10 cellular contexts compared by ENCODE assay signal in the genomic region with DNA sequence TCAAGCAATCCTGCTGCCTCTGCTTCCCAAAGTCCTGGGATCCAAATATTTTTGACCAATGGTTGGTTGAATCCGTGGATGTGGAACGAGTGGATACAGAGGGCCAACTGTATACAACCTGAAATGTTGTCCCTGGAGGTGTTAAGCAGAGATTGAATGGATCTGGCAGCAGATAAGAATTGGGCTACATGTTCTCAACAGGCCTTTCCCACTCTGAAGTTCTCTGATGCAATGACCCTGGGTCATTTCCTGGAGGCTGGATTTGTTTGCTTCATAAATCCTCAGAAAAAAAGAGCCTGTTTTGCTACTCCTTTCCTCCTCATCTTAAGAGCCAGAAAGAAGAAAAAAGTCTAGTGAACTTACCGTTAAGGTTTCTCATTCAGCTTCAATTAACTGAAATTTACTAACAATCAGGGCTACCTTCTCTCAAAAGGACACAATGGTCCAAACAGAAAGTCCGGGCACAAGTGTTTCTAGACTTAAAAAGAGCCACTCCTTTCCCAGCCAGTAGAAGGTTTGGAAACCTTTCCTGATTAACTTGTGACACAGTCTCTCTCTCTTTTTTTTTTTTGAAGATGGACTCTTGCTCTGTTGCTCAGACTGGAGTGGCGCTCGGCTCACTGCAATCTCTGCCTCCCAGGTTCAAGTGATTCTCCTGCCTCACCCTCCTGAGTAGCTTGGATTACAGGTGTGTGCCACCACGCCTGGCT. TPM values are rescaled to one million over a fixed set of nuclear protein-coding genes. Genes with fewer than 3 reads are reported as not detected.
DNase-seq lines count a peak whose midpoint lies in the region; ATAC-seq, FAIRE-seq and TF ChIP-seq lines count a peak whose summit lies in the region.
"Had no signal": no experiment of that assay in that cellular context is flagged by ENCODE, and none has a peak within 500 bp of the region (broad histone marks: within the 10 kb centered on the region; RNA-seq: fewer than 3 reads in every experiment).

No MANE protein-coding gene starts in this region.

- FAIRE-seq in small intestine (lab: Jason Lieb, UNC), result no peak

- H3K4me3 Mint-ChIP-seq in activated CD4-positive, alpha-beta T cell treated with anti-CD3 and anti-CD28 coated beads, Interleukin-2, amount 10 ng/mL, durations not matched to agents 7 days and 5 days, result no peak overlapping the region
- H3K4me3 Mint-ChIP-seq in stimulated activated memory B cell treated with anti-CD40 and anti-IgM and Interleukin-4, amounts not matched to agents 10 μg/mL and 1 μg/mL and 100 μg/mL, for 72 hours, result no peak overlapping the region

- no peaks in the 10 kb centered on the region for H3K27me3 Mint-ChIP-seq in activated CD4-positive, alpha-beta T cell treated with anti-CD3 and anti-CD28 coated beads, Interleukin-2, amount 10 ng/mL, durations not matched to agents 7 days and 5 days
- H3K27me3 Mint-ChIP-seq in stimulated activated memory B cell treated with anti-CD40 and anti-IgM and Interleukin-4, amounts not matched to agents 10 μg/mL and 1 μg/mL and 100 μg/mL, for 72 hours, result no peaks in the 10 kb centered on the region

- peak overlapping the region; percentile 60 for H3K27ac Mint-ChIP-seq in activated CD4-positive, alpha-beta T cell treated with anti-CD3 and anti-CD28 coated beads, Interleukin-2, amount 10 ng/mL, durations not matched to agents 7 days and 5 days
- H3K27ac Mint-ChIP-seq in activated naive CD4-positive, alpha-beta T cell treated with anti-CD3 and anti-CD28 coated beads, Interleukin-2, amount 50 U/mL, for 72 hours, result peak overlapping the region; percentile 88 to 95
- peak overlapping the region; percentile 8 for H3K27ac Mint-ChIP-seq in stimulated activated memory B cell treated with anti-CD40 and anti-IgM and Interleukin-4, amounts not matched to agents 10 μg/mL and 1 μg/mL and 100 μg/mL, for 72 hours

- H3K4me3 ChIP-seq in fibroblast of villous mesenchyme (ENCODE audit: low read depth, low read length), result no peak overlapping the region
- H3K4me3 ChIP-seq in small intestine (ENCODE audit: low read depth in 1 of 2, low read length in 2 of 2), result no peak overlapping the region
- H3K4me3 ChIP-seq: vagina had no signal

- peaks cover 0 to 9% of the 10 kb centered on the region in 2 donors for H3K4me1 ChIP-seq in small intestine (ENCODE audit: control insufficient read depth in 2 of 2, insufficient read depth in 1 of 2, low read depth in 1 of 2, low read length in 1 of 2)

- peaks cover 82% of the 10 kb centered on the region for H3K4me1 Mint-ChIP-seq in activated CD4-positive, alpha-beta T cell treated with anti-CD3 and anti-CD28 coated beads, Interleukin-2, amount 10 ng/mL, durations not matched to agents 7 days and 5 days
- peaks cover 33% of the 10 kb centered on the region for H3K4me1 Mint-ChIP-seq in stimulated activated memory B cell treated with anti-CD40 and anti-IgM and Interleukin-4, amounts not matched to agents 10 μg/mL and 1 μg/mL and 100 μg/mL, for 72 hours

- no peaks in the 10 kb centered on the region for H3K36me3 ChIP-seq in small intestine (ENCODE audit: control insufficient read depth in 2 of 2, insufficient read depth in 2 of 2, low read length in 2 of 2)
- H3K36me3 ChIP-seq: vagina had no signal

- no peaks in the 10 kb centered on the region for H3K9me3 ChIP-seq in small intestine (ENCODE audit: control insufficient read depth, low read depth)
- H3K9me3 ChIP-seq: vagina had no signal

- no peak for ATAC-seq in activated naive CD4-positive, alpha-beta T cell treated with anti-CD3 and anti-CD28 coated beads, Interleukin-2, amount 50 U/mL, for 72 hours
- no peak for ATAC-seq in stimulated activated memory B cell treated with anti-CD40 and anti-IgM and Interleukin-4, amounts not matched to agents 10 μg/mL and 1 μg/mL and 100 μg/mL, for 72 hours

- H3K27me3 ChIP-seq in small intestine (ENCODE audit: control insufficient read depth in 2 of 2, insufficient read depth in 2 of 2, low read length in 2 of 2), result no peaks in the 10 kb centered on the region
- H3K27me3 ChIP-seq: vagina had no signal

- POLR2A ChIA-PET in activated CD4-positive, alpha-beta T cell treated with anti-CD3 and anti-CD28 coated beads, Interleukin-2, amount 10 ng/mL, durations not matched to agents 7 days and 5 days (lab: Charles Lee), result no interaction called here

- no peak for DNase-seq in activated CD4-positive, alpha-beta T cell treated with anti-CD3 and anti-CD28 coated beads, Interleukin-2, amount 10 ng/mL, durations not matched to agents 7 days and 5 days
- no peak for DNase-seq in activated CD4-positive, alpha-beta T cell treated with anti-CD3 and anti-CD28 coated beads for 1 hour
- no peak for DNase-seq in activated naive CD4-positive, alpha-beta T cell treated with anti-CD3 and anti-CD28 coated beads, Interleukin-2, amount 50 U/mL, for 72 hours (ENCODE audit: low spot score in 2 of 2)
- DNase-seq in fibroblast of villous mesenchyme (ENCODE audit: low read depth) (peak; percentile 94), small intestine (no peak), SW480 (ENCODE audit: low spot score) (no peak)
- no peak for DNase-seq in stimulated activated naive CD4-positive, alpha-beta T cell treated with Interleukin-2 at 50 U/mL for 16 hours (lab: John Stamatoyannopoulos, UW)
- DNase-seq: MM.1S had no signal

- CTCF ChIA-PET in activated CD4-positive, alpha-beta T cell treated with anti-CD3 and anti-CD28 coated beads, Interleukin-2, amount 10 ng/mL, durations not matched to agents 7 days and 5 days (lab: Charles Lee), result interaction anchor here (0.6 to 1.2 kb wide), 4 partner anchors 10 to 1589 kb away, joined by 3 to 4 read pairs (median 3); no protein-coding TSS in a partner anchor

- H3K9me3 Mint-ChIP-seq in activated CD4-positive, alpha-beta T cell treated with anti-CD3 and anti-CD28 coated beads, Interleukin-2, amount 10 ng/mL, durations not matched to agents 7 days and 5 days, result peaks cover 3% of the 10 kb centered on the region
- H3K9me3 Mint-ChIP-seq in activated naive CD4-positive, alpha-beta T cell treated with anti-CD3 and anti-CD28 coated beads, Interleukin-2, amount 50 U/mL, for 72 hours, result peaks cover 3 to 5% of the 10 kb centered on the region in 2 donors
- H3K9me3 Mint-ChIP-seq in stimulated activated memory B cell treated with anti-CD40 and anti-IgM and Interleukin-4, amounts not matched to agents 10 μg/mL and 1 μg/mL and 100 μg/mL, for 72 hours, result no peaks in the 10 kb centered on the region

- peaks cover 84% of the 10 kb centered on the region for H3K36me3 Mint-ChIP-seq in activated CD4-positive, alpha-beta T cell treated with anti-CD3 and anti-CD28 coated beads, Interleukin-2, amount 10 ng/mL, durations not matched to agents 7 days and 5 days (ENCODE audit: low read depth)
- H3K36me3 Mint-ChIP-seq in activated naive CD4-positive, alpha-beta T cell treated with anti-CD3 and anti-CD28 coated beads, Interleukin-2, amount 50 U/mL, for 72 hours, result peaks cover 21 to 45% of the 10 kb centered on the region in 2 donors
- peaks cover 6% of the 10 kb centered on the region for H3K36me3 Mint-ChIP-seq in stimulated activated memory B cell treated with anti-CD40 and anti-IgM and Interleukin-4, amounts not matched to agents 10 μg/mL and 1 μg/mL and 100 μg/mL, for 72 hours

- peak overlapping the region in 1 of 2 donors; percentile 41 for H3K27ac ChIP-seq in small intestine (ENCODE audit: low read depth in 1 of 2, low read length in 1 of 2)
- H3K27ac ChIP-seq: vagina had no signal

- TF ChIP-seq CTCF in fibroblast of villous mesenchyme (IDR thresholded peaks at IDR 0.05; ENCODE audit: insufficient read depth, low read depth, low read length), result no peak

- 79 to 85% (median 80%) methylated on average over 7 of the region's 7 CpGs for WGBS in small intestine, 3 donors

RNA-seq across cellular contexts. Expression of gene ARHGEF3, which starts 6.5 kb away (rescaled TPM):
- 100 to 1,000 TPM; 102 to 109 TPM for total RNA-seq in activated CD4-positive, alpha-beta T cell treated with anti-CD3 and anti-CD28 coated beads, Interleukin-2, amount 10 ng/mL, durations not matched to agents 7 days and 5 days
- total RNA-seq in activated naive CD4-positive, alpha-beta T cell treated with anti-CD3 and anti-CD28 coated beads, Interleukin-2, amount 50 U/mL, for 72 hours, result 10 to 100 TPM; 35.7 to 54.0 TPM
- total RNA-seq in fibroblast of villous mesenchyme, result 5.5 and 6.5 TPM in 2 replicates
- polyA plus RNA-seq in small intestine, result 1 to 10 TPM; 1.6 to 9.0 (median 4.6) TPM

Comparison
In these comparisons a context has a peak if more than half of its experiments do, and no peak if none do; other contexts are left out.
1. H3K27ac Mint-ChIP-seq: peak in every context shown above with its lines; median percentile 92 in activated naive CD4-positive, alpha-beta T cell treated with anti-CD3 and anti-CD28 coated beads, Interleukin-2, amount 50 U/mL, for 72 hours; 60 in activated CD4-positive, alpha-beta T cell treated with anti-CD3 and anti-CD28 coated beads, Interleukin-2, amount 10 ng/mL, durations not matched to agents 7 days and 5 days; 8 in stimulated activated memory B cell treated with anti-CD40 and anti-IgM and Interleukin-4, amounts not matched to agents 10 μg/mL and 1 μg/mL and 100 μg/mL, for 72 hours.